In genomic region chr5:123865641-123866040, GRCh38 we compare ENCODE assay signal across 1 cellular context.
TF ChIP-seq lines count a peak whose summit lies in the region.

No MANE protein-coding gene starts in this region.

TF ChIP-seq in H1, 55 proteins besides CTCF, POLR2A, EP300 and RAD21 (continued from another document):
- no peak for TF ChIP-seq KDM5A (IDR thresholded peaks at IDR 0.05; ENCODE audit: low read length)
- TF ChIP-seq GABPA (IDR thresholded peaks at IDR 0.05; ENCODE audit: borderline replicate concordance, insufficient read depth, low read length) = no peak
- no peak for TF ChIP-seq CHD2 (IDR thresholded peaks at IDR 0.05; ENCODE audit: low read length)
- TF ChIP-seq SIRT6 (IDR thresholded peaks at IDR 0.05; ENCODE audit: low read length) = no peak
- TF ChIP-seq, protein P1, sequence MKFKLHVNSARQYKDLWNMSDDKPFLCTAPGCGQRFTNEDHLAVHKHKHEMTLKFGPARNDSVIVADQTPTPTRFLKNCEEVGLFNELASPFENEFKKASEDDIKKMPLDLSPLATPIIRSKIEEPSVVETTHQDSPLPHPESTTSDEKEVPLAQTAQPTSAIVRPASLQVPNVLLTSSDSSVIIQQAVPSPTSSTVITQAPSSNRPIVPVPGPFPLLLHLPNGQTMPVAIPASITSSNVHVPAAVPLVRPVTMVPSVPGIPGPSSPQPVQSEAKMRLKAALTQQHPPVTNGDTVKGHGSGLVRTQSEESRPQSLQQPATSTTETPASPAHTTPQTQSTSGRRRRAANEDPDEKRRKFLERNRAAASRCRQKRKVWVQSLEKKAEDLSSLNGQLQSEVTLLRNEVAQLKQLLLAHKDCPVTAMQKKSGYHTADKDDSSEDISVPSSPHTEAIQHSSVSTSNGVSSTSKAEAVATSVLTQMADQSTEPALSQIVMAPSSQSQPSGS (IDR thresholded peaks at IDR 0.05; ENCODE audit: low read length) = no peak
- TF ChIP-seq ZNF274 (IDR thresholded peaks at IDR 0.05; ENCODE audit: borderline replicate concordance, extremely low read depth, low read length) = no peak
- no peak for TF ChIP-seq TBP (IDR thresholded peaks at IDR 0.05; ENCODE audit: low read depth, low read length)
- no peak for TF ChIP-seq PHF8 (conservative IDR thresholded peaks at IDR 0.05; ENCODE audit: low read depth, low read length)
